ENCODE assay signal across 14 cellular contexts in genomic region chr12:120662879-120663278, GRCh38. TPM values are rescaled to one million over a fixed set of nuclear protein-coding genes. Genes with fewer than 3 reads are reported as not detected.
DNase-seq lines count a peak whose midpoint lies in the region; ATAC-seq and TF ChIP-seq lines count a peak whose summit lies in the region.
"Had no signal": no experiment of that assay in that cellular context is flagged by ENCODE, and none has a peak within 500 bp of the region (broad histone marks: within the 10 kb centered on the region; RNA-seq: fewer than 3 reads in every experiment).

No MANE protein-coding gene starts in this region.

- H3K36me3 ChIP-seq in right lobe of liver = no peaks in the 10 kb centered on the region
- H3K36me3 ChIP-seq: transverse colon had no signal

- TF ChIP-seq POLR2A in right lobe of liver (IDR thresholded peaks at IDR 0.05) = no peak

- CTCF ChIA-PET in activated CD4-positive, alpha-beta memory T cell treated with anti-CD3 and anti-CD28 coated beads for 36 hours (lab: Charles Lee) = interaction anchor here (2.0 kb wide), 1 partner anchor 14 kb away, joined by 9 read pairs; no protein-coding TSS in a partner anchor

- no peak overlapping the region for H3K27ac Mint-ChIP-seq in effector memory CD8-positive, alpha-beta T cell
- H3K27ac Mint-ChIP-seq in activated CD4-positive, alpha-beta memory T cell treated with anti-CD3 and anti-CD28 coated beads for 36 hours = no peak overlapping the region

- DNase-seq in CD1c-positive myeloid dendritic cell (ENCODE audit: extremely low spot score) (peak; percentile 42), GM19240 (ENCODE audit: insufficient read length, low spot score) (peak; percentile 70), NOMO-1 treated with DMSO at 0.1 percent for 48 hours (lab: John Stamatoyannopoulos, UW; ENCODE audit: unreplicated experiment) (peak; percentile 76), right lobe of liver (no peak)
- DNase-seq in effector memory CD8-positive, alpha-beta T cell = no peak
- no peak for DNase-seq in activated CD4-positive, alpha-beta memory T cell treated with anti-CD3 and anti-CD28 coated beads for 36 hours
- DNase-seq: DMS79, foreskin melanocyte, transverse colon had no signal

- no peak for TF ChIP-seq CTCF in right lobe of liver (IDR thresholded peaks at IDR 0.05)

- no peak overlapping the region for H3K27ac ChIP-seq in right lobe of liver
- H3K27ac ChIP-seq: skin epidermis, transverse colon, VCaP had no signal

- ATAC-seq in HG02852 (IDR thresholded peaks at IDR 0.05; ENCODE audit: unreplicated experiment) = peak; percentile 71
- ATAC-seq in effector memory CD8-positive, alpha-beta T cell (replicated peaks) = no peak
- no peak for ATAC-seq in HG03108 (IDR thresholded peaks at IDR 0.05; ENCODE audit: unreplicated experiment)
- no peak for ATAC-seq in right lobe of liver

- H3K4me3 ChIP-seq in right lobe of liver = no peak overlapping the region
- H3K4me3 ChIP-seq: skin epidermis, transverse colon had no signal

- H3K4me3 Mint-ChIP-seq in effector memory CD8-positive, alpha-beta T cell = no peak overlapping the region
- H3K4me3 Mint-ChIP-seq in activated CD4-positive, alpha-beta memory T cell treated with anti-CD3 and anti-CD28 coated beads for 36 hours = no peak overlapping the region
- H3K4me3 Mint-ChIP-seq: neural crest cell had no signal

- WGBS in right lobe of liver (ENCODE audit: insufficient coverage, low coverage, low lambda C conversion rate, missing lambda C conversion rate) = 43% methylated on average over 2 of the region's 3 CpGs

- H3K27me3 ChIP-seq in right lobe of liver = no peaks in the 10 kb centered on the region
- H3K27me3 ChIP-seq: transverse colon had no signal

- H3K36me3 Mint-ChIP-seq in effector memory CD8-positive, alpha-beta T cell (ENCODE audit: insufficient read depth) = peaks cover 3% of the 10 kb centered on the region
- no peaks in the 10 kb centered on the region for H3K36me3 Mint-ChIP-seq in activated CD4-positive, alpha-beta memory T cell treated with anti-CD3 and anti-CD28 coated beads for 36 hours

- POLR2A ChIA-PET in activated CD4-positive, alpha-beta memory T cell treated with anti-CD3 and anti-CD28 coated beads for 36 hours (lab: Charles Lee) = no interaction called here

- H3K9me3 ChIP-seq in right lobe of liver = no peaks in the 10 kb centered on the region
- H3K9me3 ChIP-seq: transverse colon had no signal

- H3K27me3 Mint-ChIP-seq in effector memory CD8-positive, alpha-beta T cell = peaks cover 20 to 26% of the 10 kb centered on the region in 2 donors
- no peaks in the 10 kb centered on the region for H3K27me3 Mint-ChIP-seq in activated CD4-positive, alpha-beta memory T cell treated with anti-CD3 and anti-CD28 coated beads for 36 hours

- intact Hi-C loops in right lobe of liver (cut with DNase I) = no loop called here
- intact Hi-C loops in activated CD4-positive, alpha-beta memory T cell treated with anti-CD3 and anti-CD28 coated beads for 36 hours (cut with micrococcal nuclease) = no loop called here

- no peaks in the 10 kb centered on the region for H3K4me1 Mint-ChIP-seq in effector memory CD8-positive, alpha-beta T cell (ENCODE audit: low read depth in 2 of 2)
- no peaks in the 10 kb centered on the region for H3K4me1 Mint-ChIP-seq in activated CD4-positive, alpha-beta memory T cell treated with anti-CD3 and anti-CD28 coated beads for 36 hours (ENCODE audit: low read depth)

- H3K4me1 ChIP-seq in right lobe of liver = no peaks in the 10 kb centered on the region

- no peaks in the 10 kb centered on the region for H3K9me3 Mint-ChIP-seq in effector memory CD8-positive, alpha-beta T cell
- no peaks in the 10 kb centered on the region for H3K9me3 Mint-ChIP-seq in activated CD4-positive, alpha-beta memory T cell treated with anti-CD3 and anti-CD28 coated beads for 36 hours
- H3K9me3 Mint-ChIP-seq: neural crest cell had no signal

RNA-seq across cellular contexts. Expression of gene CABP1, which starts 22.5 kb away (rescaled TPM):
- under 1 TPM in 1 of 6 experiments, not detected in 5; 0.26 TPM for total RNA-seq in right lobe of liver
- total RNA-seq in activated CD4-positive, alpha-beta memory T cell treated with anti-CD3 and anti-CD28 coated beads for 36 hours = under 1 TPM; 0.24 to 0.29 TPM

RNA-seq across cellular contexts. Expression of gene MLEC, which starts 24.1 kb away (rescaled TPM):
- total RNA-seq in right lobe of liver = 100 to 1,000 TPM; 102 to 193 (median 126) TPM
- 10 to 100 TPM; 92.9 to 93.7 TPM for total RNA-seq in activated CD4-positive, alpha-beta memory T cell treated with anti-CD3 and anti-CD28 coated beads for 36 hours

RNA-seq across cellular contexts. Expression of gene UNC119B, which starts 47.4 kb away (rescaled TPM):
- 10 to 100 TPM in 1 of 6 experiments, 1 to 10 TPM in 5; 4.7 to 10.2 (median 6.6) TPM for total RNA-seq in right lobe of liver
- 10 to 100 TPM; 28.2 to 31.3 TPM for total RNA-seq in activated CD4-positive, alpha-beta memory T cell treated with anti-CD3 and anti-CD28 coated beads for 36 hours

Comparison
In these comparisons a context has a peak if more than half of its experiments do, and no peak if none do; other contexts are left out.
1. DNase-seq: peak in CD1c-positive myeloid dendritic cell (single experiment), GM19240 (single experiment) and NOMO-1 treated with DMSO at 0.1 percent for 48 hours (single experiment); none in effector memory CD8-positive, alpha-beta T cell (0 of 3), right lobe of liver (0 of 3) and activated CD4-positive, alpha-beta memory T cell treated with anti-CD3 and anti-CD28 coated beads for 36 hours (single experiment).